Comparison of ENCODE assay signal across 9 cellular contexts in genomic region chr1:159900086-159900680, GRCh38. TPM values are rescaled to one million over a fixed set of nuclear protein-coding genes. Genes with fewer than 3 reads are reported as not detected.
DNase-seq lines count a peak whose midpoint lies in the region; ATAC-seq and TF ChIP-seq lines count a peak whose summit lies in the region.
"Had no signal": no experiment of that assay in that cellular context is flagged by ENCODE, and none has a peak within 500 bp of the region (broad histone marks: within the 10 kb centered on the region; RNA-seq: fewer than 3 reads in every experiment).

Gene CFAP45 (minus strand): TSS chr1:159900165. CDS start chr1:159900098, 67 bp downstream.

- DNase-seq in CD4-positive, CD25-positive, alpha-beta regulatory T cell: peak in 1 of 3 donors; percentile 37
- no peak for DNase-seq in activated B cell treated with CpG ODN at 0.5 μM for 24 hours
- DNase-seq in heart right ventricle: peak; percentile 83 to 84
- peak; percentile 65 for DNase-seq in retinal pigment epithelial cell (ENCODE audit: low read depth)
- DNase-seq in SW 1271 (lab: John Stamatoyannopoulos, UW): no peak
- no peak for DNase-seq in activated naive CD4-positive, alpha-beta T cell treated with anti-CD3 and anti-CD28 coated beads for 36 hours
- DNase-seq: activated naive CD8-positive, alpha-beta T cell treated with anti-CD3 and anti-CD28 coated beads, Interleukin-2, amount 10 ng/mL, durations not matched to agents 7 days and 5 days had no signal

- peak within 1 kb of the TSS in 2 of 3 donors; percentile 51 to 61 for H3K27ac Mint-ChIP-seq in CD4-positive, CD25-positive, alpha-beta regulatory T cell
- H3K27ac Mint-ChIP-seq in activated B cell treated with CpG ODN at 0.5 μM for 24 hours: no peak within 1 kb of the TSS
- no peak within 1 kb of the TSS for H3K27ac Mint-ChIP-seq in activated naive CD4-positive, alpha-beta T cell treated with anti-CD3 and anti-CD28 coated beads for 36 hours
- H3K27ac Mint-ChIP-seq: activated naive CD8-positive, alpha-beta T cell treated with anti-CD3 and anti-CD28 coated beads, Interleukin-2, amount 10 ng/mL, durations not matched to agents 7 days and 5 days had no signal

- no peaks in the 10 kb centered on the region for H3K4me1 ChIP-seq in CD4-positive, CD25-positive, alpha-beta regulatory T cell (ENCODE audit: control insufficient read depth, insufficient read depth, low read length, poor library complexity, severe bottlenecking)
- H3K4me1 ChIP-seq in HUES64 (ENCODE audit: insufficient read depth, low read length) (peaks cover 11% of the 10 kb centered on the region), heart right ventricle (peaks cover 0 to 49% (median 29%) of the 10 kb centered on the region in 9 donors)

- H3K27me3 ChIP-seq in CD4-positive, CD25-positive, alpha-beta regulatory T cell (ENCODE audit: control insufficient read depth, insufficient read depth, low read length): peaks cover under 1% of the 10 kb centered on the region
- peaks cover 12% of the 10 kb centered on the region for H3K27me3 ChIP-seq in HUES64 (ENCODE audit: insufficient read depth, low read length)
- peaks cover 0 to 4% (median 0%) of the 10 kb centered on the region in 7 donors for H3K27me3 ChIP-seq in heart right ventricle

- H3K36me3 ChIP-seq in CD4-positive, CD25-positive, alpha-beta regulatory T cell (ENCODE audit: control insufficient read depth, insufficient read depth, low read length): no peaks in the 10 kb centered on the region
- H3K36me3 ChIP-seq in HUES64 (ENCODE audit: insufficient read depth, low read length) (no peaks in the 10 kb centered on the region), heart right ventricle (no peaks in the 10 kb centered on the region)

- no peaks in the 10 kb centered on the region for H3K9me3 Mint-ChIP-seq in CD4-positive, CD25-positive, alpha-beta regulatory T cell
- no peaks in the 10 kb centered on the region for H3K9me3 Mint-ChIP-seq in activated B cell treated with CpG ODN at 0.5 μM for 24 hours
- H3K9me3 Mint-ChIP-seq in activated naive CD4-positive, alpha-beta T cell treated with anti-CD3 and anti-CD28 coated beads for 36 hours: no peaks in the 10 kb centered on the region
- H3K9me3 Mint-ChIP-seq: activated naive CD8-positive, alpha-beta T cell treated with anti-CD3 and anti-CD28 coated beads, Interleukin-2, amount 10 ng/mL, durations not matched to agents 7 days and 5 days had no signal

- no peak within 1 kb of the TSS for H3K27ac ChIP-seq in CD4-positive, CD25-positive, alpha-beta regulatory T cell (ENCODE audit: insufficient read depth, low read length, poor library complexity, severe bottlenecking)
- H3K27ac ChIP-seq in HUES64 (ENCODE audit: low read depth, low read length) (peak within 1 kb of the TSS; percentile 22; the same call in 1 of the 2 replicates), heart right ventricle (peak within 1 kb of the TSS in 6 of 10 donors; percentile 2 to 44 (median 32))

- intact Hi-C loops in activated B cell treated with CpG ODN at 0.5 μM for 24 hours (cut with micrococcal nuclease) (no loop called here), heart right ventricle (cut with DNase I) (no loop called here)
- intact Hi-C loops in activated naive CD4-positive, alpha-beta T cell treated with anti-CD3 and anti-CD28 coated beads for 36 hours (cut with micrococcal nuclease): no loop called here

- TF ChIP-seq CTCF in activated B cell treated with CpG ODN at 0.5 μM for 24 hours (IDR thresholded peaks at IDR 0.05) (no peak), heart right ventricle (IDR thresholded peaks at IDR 0.05) (no peak), retinal pigment epithelial cell (conservative IDR thresholded peaks at IDR 0.05; ENCODE audit: low read depth, low read length) (no peak)

- no peaks in the 10 kb centered on the region for H3K9me3 ChIP-seq in CD4-positive, CD25-positive, alpha-beta regulatory T cell (ENCODE audit: control insufficient read depth in 2 of 2, low read length in 2 of 2)
- H3K9me3 ChIP-seq in HUES64 (ENCODE audit: insufficient read depth, low read depth, low read length): peaks cover 3% of the 10 kb centered on the region; the same call in 1 of the 2 replicates
- peaks cover 0 to 14% (median 0%) of the 10 kb centered on the region in 11 donors for H3K9me3 ChIP-seq in heart right ventricle

- ATAC-seq in CD4-positive, CD25-positive, alpha-beta regulatory T cell (ENCODE audit: low read depth in 2 of 2): no peak
- ATAC-seq in activated B cell treated with CpG ODN at 0.5 μM for 24 hours (ENCODE audit: low read depth): peak; percentile 37
- peak; percentile 77 to 94 (median 91) for ATAC-seq in heart right ventricle
- ATAC-seq in HG02759 (IDR thresholded peaks at IDR 0.05; ENCODE audit: unreplicated experiment): no peak

- CTCF ChIA-PET in activated B cell treated with CpG ODN at 0.5 μM for 24 hours (lab: Charles Lee): no interaction called here
- CTCF ChIA-PET in activated naive CD4-positive, alpha-beta T cell treated with anti-CD3 and anti-CD28 coated beads for 36 hours (lab: Charles Lee): interaction anchor here (1.2 kb wide), 1 partner anchor 108 kb away, joined by 3 read pairs; no protein-coding TSS in a partner anchor

- H3K9ac ChIP-seq in HUES64 (ENCODE audit: low read depth, low read length): peak within 1 kb of the TSS; percentile 62

- H3K4me3 ChIP-seq in CD4-positive, CD25-positive, alpha-beta regulatory T cell (ENCODE audit: low read depth, low read length): no peak within 1 kb of the TSS
- H3K4me3 ChIP-seq in HUES64 (ENCODE audit: low read length) (peak within 1 kb of the TSS; percentile 48), heart right ventricle (peak within 1 kb of the TSS in 1 of 10 donors; percentile 10), retinal pigment epithelial cell (ENCODE audit: low read length) (no peak within 1 kb of the TSS)

- H3K36me3 Mint-ChIP-seq in CD4-positive, CD25-positive, alpha-beta regulatory T cell: peaks cover 5% of the 10 kb centered on the region
- H3K36me3 Mint-ChIP-seq in activated B cell treated with CpG ODN at 0.5 μM for 24 hours (ENCODE audit: low read depth): no peaks in the 10 kb centered on the region
- H3K36me3 Mint-ChIP-seq in activated naive CD4-positive, alpha-beta T cell treated with anti-CD3 and anti-CD28 coated beads for 36 hours (ENCODE audit: low read depth): no peaks in the 10 kb centered on the region

- H3K27me3 Mint-ChIP-seq in CD4-positive, CD25-positive, alpha-beta regulatory T cell: peaks cover 4% of the 10 kb centered on the region
- no peaks in the 10 kb centered on the region for H3K27me3 Mint-ChIP-seq in activated B cell treated with CpG ODN at 0.5 μM for 24 hours
- no peaks in the 10 kb centered on the region for H3K27me3 Mint-ChIP-seq in activated naive CD4-positive, alpha-beta T cell treated with anti-CD3 and anti-CD28 coated beads for 36 hours (ENCODE audit: low read depth)

- POLR2A ChIA-PET in activated B cell treated with CpG ODN at 0.5 μM for 24 hours (lab: Charles Lee): no interaction called here

- WGBS in HUES64: 8% methylated on average over 30 of the region's 30 CpGs
- WGBS in heart right ventricle, 2 donors: 16 to 17% methylated on average over 30 of the region's 30 CpGs

- H3K4me1 Mint-ChIP-seq in CD4-positive, CD25-positive, alpha-beta regulatory T cell: peaks cover 0 to 5% (median 1%) of the 10 kb centered on the region in 4 donors
- peaks cover 10% of the 10 kb centered on the region for H3K4me1 Mint-ChIP-seq in activated B cell treated with CpG ODN at 0.5 μM for 24 hours
- no peaks in the 10 kb centered on the region for H3K4me1 Mint-ChIP-seq in activated naive CD4-positive, alpha-beta T cell treated with anti-CD3 and anti-CD28 coated beads for 36 hours (ENCODE audit: low read depth)
- H3K4me1 Mint-ChIP-seq: activated naive CD8-positive, alpha-beta T cell treated with anti-CD3 and anti-CD28 coated beads, Interleukin-2, amount 10 ng/mL, durations not matched to agents 7 days and 5 days had no signal

- H3K4me3 Mint-ChIP-seq in CD4-positive, CD25-positive, alpha-beta regulatory T cell: peak within 1 kb of the TSS in 1 of 4 donors; percentile 21
- H3K4me3 Mint-ChIP-seq in activated B cell treated with CpG ODN at 0.5 μM for 24 hours: no peak within 1 kb of the TSS
- no peak within 1 kb of the TSS for H3K4me3 Mint-ChIP-seq in activated naive CD4-positive, alpha-beta T cell treated with anti-CD3 and anti-CD28 coated beads for 36 hours
- H3K4me3 Mint-ChIP-seq: activated naive CD8-positive, alpha-beta T cell treated with anti-CD3 and anti-CD28 coated beads, Interleukin-2, amount 10 ng/mL, durations not matched to agents 7 days and 5 days had no signal

RNA-seq across cellular contexts. Expression of gene CFAP45, which starts in this region (rescaled TPM):
- total RNA-seq in CD4-positive, CD25-positive, alpha-beta regulatory T cell: 7.2 TPM
- polyA plus RNA-seq in CD4-positive, CD25-positive, alpha-beta regulatory T cell: under 1 TPM in 3 of 4 donors, not detected in 1; 0.40 to 0.52 (median 0.44) TPM
- polyA plus RNA-seq in HUES64 (2013, experiment 1 of 2): not detected
- 0.38 TPM for polyA plus RNA-seq in HUES64 (2013, experiment 2 of 2)
- total RNA-seq in activated B cell treated with CpG ODN at 0.5 μM for 24 hours (1.2 and 1.8 TPM in 2 replicates), heart right ventricle (1 to 10 TPM in 1 of 10 donors, under 1 TPM in 9; 0.17 to 1.5 (median 0.47) TPM)
- 1 to 10 TPM in 1 of 2 donors, under 1 TPM in 1; 0.70 to 1.4 TPM for polyA plus RNA-seq in heart right ventricle
- 1 to 10 TPM; 2.1 to 2.6 TPM for total RNA-seq in activated naive CD4-positive, alpha-beta T cell treated with anti-CD3 and anti-CD28 coated beads for 36 hours

Comparison
In these comparisons a context has a peak if more than half of its experiments do, and no peak if none do; other contexts are left out.
1. ATAC-seq: peak in activated B cell treated with CpG ODN at 0.5 μM for 24 hours (single experiment) and heart right ventricle (8 of 8); none in CD4-positive, CD25-positive, alpha-beta regulatory T cell (0 of 2) and HG02759 (single experiment).
2. DNase-seq: peak in heart right ventricle (2 of 2) and retinal pigment epithelial cell (single experiment); none in activated B cell treated with CpG ODN at 0.5 μM for 24 hours (single experiment), SW 1271 (0 of 2) and activated naive CD4-positive, alpha-beta T cell treated with anti-CD3 and anti-CD28 coated beads for 36 hours (single experiment).
3. H3K27ac Mint-ChIP-seq: peak in CD4-positive, CD25-positive, alpha-beta regulatory T cell (2 of 3); none in activated B cell treated with CpG ODN at 0.5 μM for 24 hours (single experiment) and activated naive CD4-positive, alpha-beta T cell treated with anti-CD3 and anti-CD28 coated beads for 36 hours (single experiment).